In genomic region chr12:25718081-25718731, GRCh38 we compare ENCODE assay signal across 22 cellular contexts.
"Had no signal": no experiment of that assay in that cellular context is flagged by ENCODE, and none has a peak within 500 bp of the region (broad histone marks: within the 10 kb centered on the region; RNA-seq: fewer than 3 reads in every experiment).

No MANE protein-coding gene starts in this region.

- H3K27ac ChIP-seq: skin epidermis, tibial artery, vagina had no signal

- ATAC-seq: activated CD8-positive, alpha-beta T cell treated with anti-CD3 and anti-CD28 coated beads, Interleukin-2, amount 10 ng/mL, durations not matched to agents 7 days and 5 days; activated naive CD4-positive, alpha-beta T cell treated with anti-CD3 and anti-CD28 coated beads, Interleukin-2, amount 50 U/mL, for 72 hours; activated T-cell treated with anti-CD3 and anti-CD28 coated beads, Interleukin-2, amount 50 U/mL, for 72 hours; effector memory CD8-positive, alpha-beta T cell had no signal

- H3K4me1 ChIP-seq: tibial artery had no signal

- H3K36me3 Mint-ChIP-seq: activated naive CD4-positive, alpha-beta T cell treated with anti-CD3 and anti-CD28 coated beads, Interleukin-2, amount 50 U/mL, for 72 hours; brain; mesothelial cell of epicardium had no signal

- H3K9me3 ChIP-seq: tibial artery, vagina had no signal

- H3K27me3 ChIP-seq: tibial artery, vagina had no signal

- H3K4me3 Mint-ChIP-seq: activated CD4-positive, alpha-beta T cell treated with anti-CD3 and anti-CD28 coated beads, Interleukin-2, amount 10 ng/mL, durations not matched to agents 24 days and 14 days; activated CD8-positive, alpha-beta T cell treated with anti-CD3 and anti-CD28 coated beads, Interleukin-2, amount 10 ng/mL, durations not matched to agents 7 days and 5 days; activated T-cell treated with anti-CD3 and anti-CD28 coated beads, Interleukin-2, amount 50 U/mL, for 72 hours; brain; dendritic cell treated with granulocyte-macrophage colony-stimulating factor and Interleukin-4, amounts not matched to agents 40 ng/mL and 50 ng/mL, for 4 days; effector memory CD8-positive, alpha-beta T cell; mesothelial cell of epicardium had no signal

- H3K4me3 ChIP-seq: skin epidermis, tibial artery, vagina had no signal

- H3K9me3 Mint-ChIP-seq: activated T-cell treated with anti-CD3 and anti-CD28 coated beads, Interleukin-2, amount 50 U/mL, for 72 hours; brain; dendritic cell treated with granulocyte-macrophage colony-stimulating factor and Interleukin-4, amounts not matched to agents 40 ng/mL and 50 ng/mL, for 4 days; mesothelial cell of epicardium had no signal

- H3K27ac Mint-ChIP-seq: activated CD4-positive, alpha-beta T cell treated with anti-CD3 and anti-CD28 coated beads, Interleukin-2, amount 10 ng/mL, durations not matched to agents 24 days and 14 days; activated CD8-positive, alpha-beta T cell treated with anti-CD3 and anti-CD28 coated beads, Interleukin-2, amount 10 ng/mL, durations not matched to agents 7 days and 5 days; activated naive CD4-positive, alpha-beta T cell treated with anti-CD3 and anti-CD28 coated beads, Interleukin-2, amount 50 U/mL, for 72 hours; activated T-cell treated with anti-CD3 and anti-CD28 coated beads, Interleukin-2, amount 50 U/mL, for 72 hours; brain; dendritic cell treated with granulocyte-macrophage colony-stimulating factor and Interleukin-4, amounts not matched to agents 40 ng/mL and 50 ng/mL, for 4 days; effector memory CD8-positive, alpha-beta T cell; mesothelial cell of epicardium; progenitor cell of endocrine pancreas had no signal

- H3K27me3 Mint-ChIP-seq: dendritic cell treated with granulocyte-macrophage colony-stimulating factor and Interleukin-4, amounts not matched to agents 40 ng/mL and 50 ng/mL, for 4 days; effector memory CD8-positive, alpha-beta T cell had no signal

- DNase-seq: activated CD4-positive, alpha-beta T cell treated with anti-CD3 and anti-CD28 coated beads, Interleukin-2, amount 10 ng/mL, durations not matched to agents 24 days and 14 days; activated CD4-positive, CD25-positive, alpha-beta regulatory T cell; activated CD8-positive, alpha-beta memory T cell treated with anti-CD3 and anti-CD28 coated beads, Interleukin-2, amount 50 U/mL, for 4 hours; activated CD8-positive, alpha-beta T cell treated with anti-CD3 and anti-CD28 coated beads, Interleukin-2, amount 10 ng/mL, durations not matched to agents 7 days and 5 days; activated gamma-delta T cell; activated T-cell treated with anti-CD3 and anti-CD28 coated beads, Interleukin-2, amount 50 U/mL, for 72 hours; amygdala; cerebellar nuclear complex; effector memory CD8-positive, alpha-beta T cell; hippocampal formation; right cardiac atrium; stimulated activated CD4-positive, alpha-beta T cell treated with anti-CD3 and anti-CD28 coated beads, Interleukin-4, amount 100 ng/mL, for 24 hours; stimulated activated naive CD4-positive, alpha-beta T cell; T-helper 2 cell; tibial artery had no signal

- H3K4me1 Mint-ChIP-seq: activated CD4-positive, alpha-beta T cell treated with anti-CD3 and anti-CD28 coated beads, Interleukin-2, amount 10 ng/mL, durations not matched to agents 24 days and 14 days had no signal

- H3K36me3 ChIP-seq: tibial artery, vagina had no signal
